Comparison of ENCODE assay signal across 20 cellular contexts in genomic region chr16:49456763-49457162, GRCh38.
"Had no signal": no experiment of that assay in that cellular context is flagged by ENCODE, and none has a peak within 500 bp of the region (broad histone marks: within the 10 kb centered on the region; RNA-seq: fewer than 3 reads in every experiment).

No MANE protein-coding gene starts in this region.

- H3K27ac Mint-ChIP-seq: activated CD4-positive, alpha-beta memory T cell treated with anti-CD3 and anti-CD28 coated beads, Interleukin-2, amount 10 ng/mL, durations not matched to agents 7 days and 5 days; activated CD4-positive, alpha-beta T cell treated with anti-CD3 and anti-CD28 coated beads for 36 hours; brain; mesothelial cell of epicardium; natural killer cell treated with Interleukin-12 subunit alpha and Interleukin-12 subunit beta and Interleukin-15 and Interleukin-18, amount 100 ng/mL, for 72 hours had no signal

- H3K36me3 Mint-ChIP-seq: brain; mesothelial cell of epicardium; natural killer cell treated with Interleukin-12 subunit alpha and Interleukin-12 subunit beta and Interleukin-15 and Interleukin-18, amount 100 ng/mL, for 72 hours had no signal

- H3K4me3 Mint-ChIP-seq: activated CD4-positive, alpha-beta memory T cell treated with anti-CD3 and anti-CD28 coated beads, Interleukin-2, amount 10 ng/mL, durations not matched to agents 7 days and 5 days; activated CD4-positive, alpha-beta T cell treated with anti-CD3 and anti-CD28 coated beads for 36 hours; brain; mesothelial cell of epicardium; natural killer cell treated with Interleukin-12 subunit alpha and Interleukin-12 subunit beta and Interleukin-15 and Interleukin-18, amount 100 ng/mL, for 72 hours had no signal

- H3K36me3 ChIP-seq: thyroid gland, vagina had no signal

- H3K4me1 ChIP-seq: thyroid gland, vagina had no signal

- H3K27me3 ChIP-seq: thyroid gland, vagina had no signal

- H3K4me3 ChIP-seq: lung, thyroid gland, vagina had no signal

- DNase-seq: activated CD4-positive, alpha-beta memory T cell treated with anti-CD3 and anti-CD28 coated beads, Interleukin-2, amount 10 ng/mL, durations not matched to agents 7 days and 5 days; activated CD4-positive, alpha-beta T cell treated with anti-CD3 and anti-CD28 coated beads for 36 hours; activated naive CD4-positive, alpha-beta T cell treated with Interleukin-2 at 50 U/mL for 16 hours; anterior cingulate cortex; caudate nucleus; erythroblast; foreskin melanocyte; hypothalamus; stimulated activated CD4-positive, alpha-beta T cell treated with anti-CD3 and anti-CD28 coated beads, Interleukin-12 subunit alpha, Interleukin-12 subunit beta, amount 100 ng/mL, for 4 hours; stimulated activated CD4-positive, alpha-beta T cell treated with anti-CD3 and anti-CD28 coated beads, Interleukin-1b, Interleukin-23, amount 100 ng/mL, for 48 hours; stimulated activated naive CD4-positive, alpha-beta T cell; SW 1271; T-helper 2 cell; thyroid gland had no signal

- H3K4me1 Mint-ChIP-seq: mesothelial cell of epicardium had no signal

- H3K27ac ChIP-seq: thyroid gland, vagina, VCaP had no signal

- H3K9me3 Mint-ChIP-seq: activated CD4-positive, alpha-beta memory T cell treated with anti-CD3 and anti-CD28 coated beads, Interleukin-2, amount 10 ng/mL, durations not matched to agents 7 days and 5 days; natural killer cell treated with Interleukin-12 subunit alpha and Interleukin-12 subunit beta and Interleukin-15 and Interleukin-18, amount 100 ng/mL, for 72 hours had no signal

- H3K9me3 ChIP-seq: thyroid gland, vagina had no signal

- ATAC-seq: activated CD4-positive, alpha-beta T cell treated with anti-CD3 and anti-CD28 coated beads for 36 hours; natural killer cell treated with Interleukin-12 subunit alpha and Interleukin-12 subunit beta and Interleukin-15 and Interleukin-18, amount 100 ng/mL, for 72 hours had no signal

- H3K27me3 Mint-ChIP-seq: activated CD4-positive, alpha-beta memory T cell treated with anti-CD3 and anti-CD28 coated beads, Interleukin-2, amount 10 ng/mL, durations not matched to agents 7 days and 5 days; activated CD4-positive, alpha-beta T cell treated with anti-CD3 and anti-CD28 coated beads for 36 hours had no signal
